In genomic region chr4:41339812-41340809, GRCh38 we compare ENCODE assay signal across 9 cellular contexts.
DNase-seq lines count a peak whose midpoint lies in the region; ATAC-seq and TF ChIP-seq lines count a peak whose summit lies in the region.
"Had no signal": no experiment of that assay in that cellular context is flagged by ENCODE, and none has a peak within 500 bp of the region (broad histone marks: within the 10 kb centered on the region; RNA-seq: fewer than 3 reads in every experiment).

No MANE protein-coding gene starts in this region.

- intact Hi-C loops in Right ventricle myocardium superior (cut with DNase I) = no loop called here
- intact Hi-C loops in cardiac septum (cut with DNase I) = no loop called here
- intact Hi-C loops in stomach (cut with DNase I; ENCODE audit: low total_unique reads) = no loop called here

- peak; percentile 59 for ATAC-seq in Right ventricle myocardium superior (ENCODE audit: poor library complexity)
- ATAC-seq in activated T-cell treated with anti-CD3 and anti-CD28 coated beads, Interleukin-2, amount 50 U/mL, for 72 hours (replicated peaks in 1 of 2) = no peak

- no peaks in the 10 kb centered on the region for H3K27me3 ChIP-seq in kidney epithelial cell (ENCODE audit: control insufficient read depth, insufficient read depth, low read length)
- H3K27me3 ChIP-seq in stomach = no peaks in the 10 kb centered on the region
- H3K27me3 ChIP-seq: BLaER1 had no signal

- H3K27ac ChIP-seq in stomach = no peak overlapping the region
- H3K27ac ChIP-seq: BLaER1 had no signal

- no peak for TF ChIP-seq POLR2A in stomach (IDR thresholded peaks at IDR 0.05)

- H3K9me3 ChIP-seq in stomach = no peaks in the 10 kb centered on the region
- H3K9me3 ChIP-seq: BLaER1 had no signal

- peaks cover 0 to 12% (median 4%) of the 10 kb centered on the region in 5 experiments for H3K9me3 Mint-ChIP-seq in brain
- peaks cover 5 to 6% of the 10 kb centered on the region in 2 donors for H3K9me3 Mint-ChIP-seq in activated T-cell treated with anti-CD3 and anti-CD28 coated beads, Interleukin-2, amount 50 U/mL, for 72 hours

- no peaks in the 10 kb centered on the region for H3K4me1 ChIP-seq in stomach
- H3K4me1 ChIP-seq: BLaER1 had no signal

- WGBS in stomach, 5 donors = 47 to 71% (median 54%) methylated on average over 10 of the region's 10 CpGs

- peaks cover 24% of the 10 kb centered on the region for H3K4me1 Mint-ChIP-seq in brain
- no peaks in the 10 kb centered on the region for H3K4me1 Mint-ChIP-seq in activated T-cell treated with anti-CD3 and anti-CD28 coated beads, Interleukin-2, amount 50 U/mL, for 72 hours (ENCODE audit: low read depth)

- no peaks in the 10 kb centered on the region for H3K27me3 Mint-ChIP-seq in brain
- H3K27me3 Mint-ChIP-seq in activated T-cell treated with anti-CD3 and anti-CD28 coated beads, Interleukin-2, amount 50 U/mL, for 72 hours (ENCODE audit: low read depth) = no peaks in the 10 kb centered on the region

- peak overlapping the region in 4 of 5 experiments; percentile 50 to 70 (median 57) for H3K4me3 Mint-ChIP-seq in brain
- no peak overlapping the region for H3K4me3 Mint-ChIP-seq in activated T-cell treated with anti-CD3 and anti-CD28 coated beads, Interleukin-2, amount 50 U/mL, for 72 hours

- no peak for DNase-seq in Right ventricle myocardium superior
- no peak for DNase-seq in cardiac septum (ENCODE audit: low spot score)
- peak; percentile 53 for DNase-seq in kidney epithelial cell (ENCODE audit: low read depth)
- no peak for DNase-seq in activated CD4-positive, alpha-beta T cell treated with anti-CD3 and anti-CD28 coated beads, Interleukin-2, amount 50 U/mL, for 48 hours
- no peak for DNase-seq in stomach
- DNase-seq in T-helper 9 cell = no peak
- no peak for DNase-seq in activated T-cell treated with anti-CD3 and anti-CD28 coated beads, Interleukin-2, amount 50 U/mL, for 72 hours

- peak overlapping the region; percentile 73 to 93 (median 92) for H3K27ac Mint-ChIP-seq in brain
- H3K27ac Mint-ChIP-seq in activated T-cell treated with anti-CD3 and anti-CD28 coated beads, Interleukin-2, amount 50 U/mL, for 72 hours = no peak overlapping the region

- no peaks in the 10 kb centered on the region for H3K36me3 Mint-ChIP-seq in brain
- H3K36me3 Mint-ChIP-seq in activated T-cell treated with anti-CD3 and anti-CD28 coated beads, Interleukin-2, amount 50 U/mL, for 72 hours (ENCODE audit: insufficient read depth in 2 of 2) = no peaks in the 10 kb centered on the region

- peak in 1 of 2 experiments; percentile 44 for TF ChIP-seq CTCF in brain (conservative IDR thresholded peaks at IDR 0.05)
- peak; percentile 46 for TF ChIP-seq CTCF in kidney epithelial cell (IDR thresholded peaks at IDR 0.05; ENCODE audit: insufficient read depth, low read length, poor library complexity, severe bottlenecking)
- TF ChIP-seq CTCF in stomach (IDR thresholded peaks at IDR 0.05) = no peak

- H3K4me3 ChIP-seq in kidney epithelial cell (ENCODE audit: low read depth, low read length) (no peak overlapping the region), stomach (no peak overlapping the region)
- H3K4me3 ChIP-seq: BLaER1 had no signal

- no peak for TF ChIP-seq EP300 in stomach (IDR thresholded peaks at IDR 0.05)

- H3K36me3 ChIP-seq in kidney epithelial cell (ENCODE audit: control insufficient read depth, insufficient read depth, low read length) (no peaks in the 10 kb centered on the region), stomach (no peaks in the 10 kb centered on the region)
- H3K36me3 ChIP-seq: BLaER1 had no signal

Comparison
In these comparisons a context has a peak if more than half of its experiments do, and no peak if none do; other contexts are left out.
1. H3K4me3 Mint-ChIP-seq: peak in brain (4 of 5); none in activated T-cell treated with anti-CD3 and anti-CD28 coated beads, Interleukin-2, amount 50 U/mL, for 72 hours (0 of 2).